Comparison of ENCODE assay signal across 20 cellular contexts in the genomic region with DNA sequence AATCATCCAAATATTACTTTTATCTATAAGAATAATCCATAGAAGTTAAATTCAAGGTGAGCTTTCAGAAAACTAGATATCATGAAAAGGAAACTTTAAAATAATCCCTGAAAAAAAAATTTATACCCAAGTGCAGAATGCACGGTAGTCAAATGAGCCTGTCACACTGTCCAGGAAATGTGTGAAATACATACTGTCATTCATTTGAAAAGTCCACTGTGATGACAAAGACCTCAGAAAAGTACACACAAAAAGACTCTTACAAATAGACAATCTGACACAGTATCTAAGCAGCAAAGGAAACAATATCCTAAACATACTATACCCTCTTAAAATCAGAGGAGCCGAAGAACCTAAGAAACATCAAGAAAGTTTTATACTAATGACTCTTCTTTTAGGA.
"Had no signal": no experiment of that assay in that cellular context is flagged by ENCODE, and none has a peak within 500 bp of the region (broad histone marks: within the 10 kb centered on the region; RNA-seq: fewer than 3 reads in every experiment).

No MANE protein-coding gene starts in this region.

- H3K27me3 ChIP-seq: esophagus muscularis mucosa, gastrocnemius medialis, heart right ventricle, right lobe of liver, tibial artery, upper lobe of left lung, vagina had no signal

- H3K9me3 Mint-ChIP-seq: dendritic cell treated with granulocyte-macrophage colony-stimulating factor and Interleukin-4, amounts not matched to agents 40 ng/mL and 50 ng/mL, for 4 days; effector memory CD8-positive, alpha-beta T cell had no signal

- H3K27ac Mint-ChIP-seq: dendritic cell treated with granulocyte-macrophage colony-stimulating factor and Interleukin-4, amounts not matched to agents 40 ng/mL and 50 ng/mL, for 4 days; nephron progenitor cell had no signal

- H3K4me1 ChIP-seq: upper lobe of left lung, vagina had no signal

- H3K27me3 Mint-ChIP-seq: dendritic cell treated with granulocyte-macrophage colony-stimulating factor and Interleukin-4, amounts not matched to agents 40 ng/mL and 50 ng/mL, for 4 days; effector memory CD8-positive, alpha-beta T cell had no signal

- H3K27ac ChIP-seq: epithelial cell of prostate, esophagus muscularis mucosa, gastrocnemius medialis, heart right ventricle, psoas muscle, right lobe of liver, tibial artery, upper lobe of left lung, vagina had no signal

- H3K4me3 ChIP-seq: esophagus muscularis mucosa, gastrocnemius medialis, heart right ventricle, mucosa of descending colon, psoas muscle, right lobe of liver, tibial artery, upper lobe of left lung, vagina had no signal

- H3K4me3 Mint-ChIP-seq: dendritic cell treated with granulocyte-macrophage colony-stimulating factor and Interleukin-4, amounts not matched to agents 40 ng/mL and 50 ng/mL, for 4 days; effector memory CD8-positive, alpha-beta T cell; nephron progenitor cell had no signal

- DNase-seq: effector memory CD8-positive, alpha-beta T cell; gastrocnemius medialis; heart right ventricle; hypothalamus; islet precursor cell; mammary epithelial cell; mucosa of descending colon; nephron progenitor cell; psoas muscle; retina; right lobe of liver; stimulated activated CD4-positive, alpha-beta T cell treated with anti-CD3 and anti-CD28 coated beads, Interleukin-1b, Interleukin-23, amount 100 ng/mL, for 48 hours; stimulated activated CD4-positive, alpha-beta T cell treated with anti-CD3 and anti-CD28 coated beads, Interleukin-4, amount 100 ng/mL, for 24 hours; stimulated activated naive CD4-positive, alpha-beta T cell; tibial artery; upper lobe of left lung had no signal

- ATAC-seq: effector memory CD8-positive, alpha-beta T cell; gastrocnemius medialis; mucosa of descending colon had no signal

- H3K9me3 ChIP-seq: esophagus muscularis mucosa, gastrocnemius medialis, heart right ventricle, mucosa of descending colon, psoas muscle, right lobe of liver, tibial artery, upper lobe of left lung, vagina had no signal

- H3K36me3 ChIP-seq: vagina had no signal
